ENCODE assay signal across 16 cellular contexts in genomic region chr19:41425174-41426115, GRCh38. TPM values are rescaled to one million over a fixed set of nuclear protein-coding genes. Genes with fewer than 3 reads are reported as not detected.
DNase-seq lines count a peak whose midpoint lies in the region; ATAC-seq and TF ChIP-seq lines count a peak whose summit lies in the region.
"Had no signal": no experiment of that assay in that cellular context is flagged by ENCODE, and none has a peak within 500 bp of the region (broad histone marks: within the 10 kb centered on the region; RNA-seq: fewer than 3 reads in every experiment).

No MANE protein-coding gene starts in this region.

- DNase-seq in activated T-cell treated with anti-CD3 and anti-CD28 coated beads, Interleukin-2, amount 50 U/mL, for 24 hours = no peak
- DNase-seq in activated T-cell treated with anti-CD3 and anti-CD28 coated beads, Interleukin-2, amount 50 U/mL, for 4 hours = no peak
- DNase-seq in T-helper 17 cell (no peak), left colon (peak in 1 of 2 donors; percentile 49), spleen (no peak), NCI-H1048 (lab: John Stamatoyannopoulos, UW) (no peak), NOMO-1 treated with DMSO at 0.1 percent for 48 hours (lab: John Stamatoyannopoulos, UW; ENCODE audit: unreplicated experiment) (no peak)
- no peak for DNase-seq in NK-92 treated with Interleukin-12 subunit alpha and Interleukin-12 subunit beta, amount 100 ng/mL, for 24 hours (lab: John Stamatoyannopoulos, UW)
- DNase-seq: activated CD4-positive, alpha-beta T cell treated with anti-CD3 and anti-CD28 coated beads, Interleukin-2, amount 50 U/mL, for 48 hours; activated naive CD4-positive, alpha-beta T cell treated with Interleukin-2 at 50 U/mL for 16 hours; islet precursor cell; NCI-H2107; NCI-H82; T-helper 9 cell had no signal

- intact Hi-C loops in left colon (cut with DNase I, micrococcal nuclease) (no loop called here), spleen (cut with DNase I; ENCODE audit: low total_unique reads) (no loop called here)

- H3K9me3 Mint-ChIP-seq in activated T-cell treated with anti-CD3 and anti-CD28 coated beads, Interleukin-2, amount 50 U/mL, for 24 hours = no peaks in the 10 kb centered on the region
- no peaks in the 10 kb centered on the region for H3K9me3 Mint-ChIP-seq in activated T-cell treated with anti-CD3 and anti-CD28 coated beads, Interleukin-2, amount 50 U/mL, for 4 hours
- H3K9me3 Mint-ChIP-seq: stimulated activated memory B cell treated with anti-CD40 and anti-IgM and Interleukin-4, amounts not matched to agents 10 μg/mL and 1 μg/mL and 100 μg/mL, for 72 hours had no signal

- H3K9me3 ChIP-seq in T-helper 17 cell (ENCODE audit: control insufficient read depth, low read length, poor library complexity, severe bottlenecking) (no peaks in the 10 kb centered on the region), spleen (no peaks in the 10 kb centered on the region)
- H3K9me3 ChIP-seq: gastroesophageal sphincter had no signal

- no peak for TF ChIP-seq POLR2A in spleen (IDR thresholded peaks at IDR 0.05)

- peaks cover 57% of the 10 kb centered on the region for H3K36me3 Mint-ChIP-seq in activated T-cell treated with anti-CD3 and anti-CD28 coated beads, Interleukin-2, amount 50 U/mL, for 24 hours (ENCODE audit: low read depth)
- H3K36me3 Mint-ChIP-seq in activated T-cell treated with anti-CD3 and anti-CD28 coated beads, Interleukin-2, amount 50 U/mL, for 4 hours (ENCODE audit: insufficient read depth) = peaks cover 12% of the 10 kb centered on the region
- H3K36me3 Mint-ChIP-seq in T-helper 17 cell (ENCODE audit: low read depth) = peaks cover 5% of the 10 kb centered on the region

- no peak overlapping the region for H3K4me3 Mint-ChIP-seq in activated T-cell treated with anti-CD3 and anti-CD28 coated beads, Interleukin-2, amount 50 U/mL, for 24 hours
- H3K4me3 Mint-ChIP-seq in activated T-cell treated with anti-CD3 and anti-CD28 coated beads, Interleukin-2, amount 50 U/mL, for 4 hours = no peak overlapping the region
- H3K4me3 Mint-ChIP-seq in T-helper 17 cell = peak overlapping the region; percentile 98
- H3K4me3 Mint-ChIP-seq: stimulated activated memory B cell treated with anti-CD40 and anti-IgM and Interleukin-4, amounts not matched to agents 10 μg/mL and 1 μg/mL and 100 μg/mL, for 72 hours had no signal

- whole genome bisulfite sequencing in spleen, 5 donors = 78 to 96% (median 88%) methylated on average over 19 to 28 of the region's 28 CpGs

- H3K27ac Mint-ChIP-seq in activated T-cell treated with anti-CD3 and anti-CD28 coated beads, Interleukin-2, amount 50 U/mL, for 24 hours = peak overlapping the region; percentile 26
- H3K27ac Mint-ChIP-seq in T-helper 17 cell = peak overlapping the region; percentile 56
- H3K27ac Mint-ChIP-seq: stimulated activated memory B cell treated with anti-CD40 and anti-IgM and Interleukin-4, amounts not matched to agents 10 μg/mL and 1 μg/mL and 100 μg/mL, for 72 hours had no signal

- no peaks in the 10 kb centered on the region for H3K27me3 Mint-ChIP-seq in activated T-cell treated with anti-CD3 and anti-CD28 coated beads, Interleukin-2, amount 50 U/mL, for 24 hours
- H3K27me3 Mint-ChIP-seq in activated T-cell treated with anti-CD3 and anti-CD28 coated beads, Interleukin-2, amount 50 U/mL, for 4 hours (ENCODE audit: low read depth) = no peaks in the 10 kb centered on the region
- no peaks in the 10 kb centered on the region for H3K27me3 Mint-ChIP-seq in T-helper 17 cell
- H3K27me3 Mint-ChIP-seq: stimulated activated memory B cell treated with anti-CD40 and anti-IgM and Interleukin-4, amounts not matched to agents 10 μg/mL and 1 μg/mL and 100 μg/mL, for 72 hours had no signal

- H3K36me3 ChIP-seq in spleen = peaks cover 0 to 69% (median 50%) of the 10 kb centered on the region in 6 donors

- H3K27ac ChIP-seq in spleen = peak overlapping the region in 6 of 8 donors; percentile 51 to 93 (median 86)

- peak overlapping the region in 5 of 8 donors; percentile 33 to 67 (median 46) for H3K4me3 ChIP-seq in spleen

- H3K27me3 ChIP-seq in spleen (replicated peaks in 1 of 7) = no peaks in the 10 kb centered on the region
- H3K27me3 ChIP-seq: gastroesophageal sphincter had no signal

- peaks cover 24% of the 10 kb centered on the region for H3K4me1 Mint-ChIP-seq in activated T-cell treated with anti-CD3 and anti-CD28 coated beads, Interleukin-2, amount 50 U/mL, for 24 hours (ENCODE audit: low read depth)
- H3K4me1 Mint-ChIP-seq in activated T-cell treated with anti-CD3 and anti-CD28 coated beads, Interleukin-2, amount 50 U/mL, for 4 hours (ENCODE audit: low read depth) = peaks cover 26% of the 10 kb centered on the region
- H3K4me1 Mint-ChIP-seq in T-helper 17 cell = peaks cover 30% of the 10 kb centered on the region

- peaks cover 15 to 90% (median 44%) of the 10 kb centered on the region in 6 donors for H3K4me1 ChIP-seq in spleen

- TF ChIP-seq CTCF in spleen (IDR thresholded peaks at IDR 0.05 in 8 of 11, conservative IDR thresholded peaks at IDR 0.05 in 3 of 11) = no peak

- no peak for ATAC-seq in activated T-cell treated with anti-CD3 and anti-CD28 coated beads, Interleukin-2, amount 50 U/mL, for 4 hours
- ATAC-seq in T-helper 17 cell = no peak
- ATAC-seq in left colon = peak; percentile 1
- ATAC-seq: gastroesophageal sphincter; stimulated activated memory B cell treated with anti-CD40 and anti-IgM and Interleukin-4, amounts not matched to agents 10 μg/mL and 1 μg/mL and 100 μg/mL, for 72 hours had no signal

RNA-seq across cellular contexts. Expression of gene B3GNT8, which starts 1.7 kb away (rescaled TPM):
- under 1 TPM; 0.15 to 0.35 (median 0.24) TPM for total RNA-seq in activated T-cell treated with anti-CD3 and anti-CD28 coated beads, Interleukin-2, amount 50 U/mL, for 4 hours
- total RNA-seq in T-helper 17 cell = 1 to 10 TPM; 3.4 to 4.8 TPM
- 10 to 100 TPM; 28.7 to 94.9 TPM for total RNA-seq in left colon
- 10 to 100 TPM in 6 of 7 donors, 1 to 10 TPM in 1; 7.0 to 30.3 (median 11.4) TPM for total RNA-seq in spleen
- polyA plus RNA-seq in spleen = 1 to 10 TPM; 1.8 to 9.8 (median 4.0) TPM

RNA-seq across cellular contexts. Expression of gene DMAC2, which starts 14.3 kb away (rescaled TPM):
- total RNA-seq in activated T-cell treated with anti-CD3 and anti-CD28 coated beads, Interleukin-2, amount 50 U/mL, for 4 hours = 10 to 100 TPM; 70.9 to 79.8 (median 72.2) TPM
- total RNA-seq in T-helper 17 cell (10 to 100 TPM; 24.1 to 27.9 TPM), left colon (10 to 100 TPM; 43.6 to 48.9 TPM), spleen (10 to 100 TPM; 25.6 to 34.4 (median 30.4) TPM)
- 10 to 100 TPM; 19.2 to 36.5 (median 27.7) TPM for polyA plus RNA-seq in spleen

RNA-seq across cellular contexts. Expression of gene ERICH4, which starts 17.5 kb away (rescaled TPM):
- total RNA-seq in activated T-cell treated with anti-CD3 and anti-CD28 coated beads, Interleukin-2, amount 50 U/mL, for 4 hours = not detected
- total RNA-seq in T-helper 17 cell = not detected
- not detected for total RNA-seq in left colon
- under 1 TPM in 1 of 7 donors, not detected in 6; 0.65 TPM for total RNA-seq in spleen
- not detected for polyA plus RNA-seq in spleen
- total RNA-seq: gastroesophageal sphincter had no signal

RNA-seq across cellular contexts. Expression of gene BCKDHA, which starts 27.8 kb away (rescaled TPM):
- 10 to 100 TPM; 23.7 to 29.1 (median 26.7) TPM for total RNA-seq in activated T-cell treated with anti-CD3 and anti-CD28 coated beads, Interleukin-2, amount 50 U/mL, for 4 hours
- total RNA-seq in T-helper 17 cell = 10 to 100 TPM; 13.2 to 14.7 TPM
- 10 to 100 TPM; 17.3 to 20.4 TPM for total RNA-seq in left colon
- total RNA-seq in spleen = 10 to 100 TPM; 10.3 to 55.6 (median 28.3) TPM
- 10 to 100 TPM; 28.0 to 34.9 (median 29.9) TPM for polyA plus RNA-seq in spleen

RNA-seq across cellular contexts. Expression of gene EXOSC5, which starts 28.3 kb away (rescaled TPM):
- total RNA-seq in activated T-cell treated with anti-CD3 and anti-CD28 coated beads, Interleukin-2, amount 50 U/mL, for 4 hours = 10 to 100 TPM; 86.3 to 95.5 (median 94.5) TPM
- total RNA-seq in T-helper 17 cell = 10 to 100 TPM; 12.0 to 13.0 TPM
- total RNA-seq in left colon = 10 to 100 TPM; 11.8 to 12.7 TPM
- total RNA-seq in spleen = 10 to 100 TPM; 10.1 to 21.0 (median 14.0) TPM
- 10 to 100 TPM; 32.1 to 53.8 (median 42.3) TPM for polyA plus RNA-seq in spleen
